Comparison of ENCODE assay signal across 20 cellular contexts in genomic region chr22:31611065-31611760, GRCh38. TPM values are rescaled to one million over a fixed set of nuclear protein-coding genes. Genes with fewer than 3 reads are reported as not detected.
DNase-seq lines count a peak whose midpoint lies in the region; ATAC-seq, FAIRE-seq and TF ChIP-seq lines count a peak whose summit lies in the region.
"Had no signal": no experiment of that assay in that cellular context is flagged by ENCODE, and none has a peak within 500 bp of the region (broad histone marks: within the 10 kb centered on the region; RNA-seq: fewer than 3 reads in every experiment).

No MANE protein-coding gene starts in this region.

- H3K36me3 Mint-ChIP-seq in chondrocyte (ENCODE audit: low read depth), result no peaks in the 10 kb centered on the region
- H3K36me3 Mint-ChIP-seq: brain had no signal

- no peak for ATAC-seq in omental fat pad (ENCODE audit: low FRiP score)
- ATAC-seq in HG02588 (IDR thresholded peaks at IDR 0.05; ENCODE audit: unreplicated experiment), result no peak
- ATAC-seq: naive thymus-derived CD8-positive, alpha-beta T cell had no signal

- no peak overlapping the region for H3K9ac ChIP-seq in kidney (ENCODE audit: low read length in 2 of 2)

- no peak for TF ChIP-seq POLR2A in spleen (IDR thresholded peaks at IDR 0.05)

- peaks cover under 1 to 8% of the 10 kb centered on the region in 2 donors for H3K36me3 ChIP-seq in kidney (ENCODE audit: control insufficient read depth in 1 of 2, insufficient read depth in 2 of 2, low read length in 2 of 2)
- H3K36me3 ChIP-seq in spleen, result peaks cover 0 to 89% (median 30%) of the 10 kb centered on the region in 6 donors
- H3K36me3 ChIP-seq: prostate gland had no signal

- H3K27ac ChIP-seq in kidney (ENCODE audit: low read depth in 2 of 2, low read length in 2 of 2) (no peak overlapping the region), spleen (peak overlapping the region in 4 of 8 donors; percentile 41 to 55 (median 46))
- H3K27ac ChIP-seq: prostate gland, stomach had no signal

- peak; percentile 54 for DNase-seq in activated effector memory CD4-positive, alpha-beta T cell treated with anti-CD3 and anti-CD28 coated beads, Interleukin-2, amount 50 U/mL, for 16 hours
- no peak for DNase-seq in activated effector memory CD4-positive, alpha-beta T cell treated with Interleukin-2 at 50 U/mL for 16 hours
- DNase-seq in chondrocyte (ENCODE audit: low spot score) (peak; percentile 87), kidney (peak; percentile 76), spleen (peak; percentile 76), omental fat pad (ENCODE audit: low spot score) (no peak), EL (no peak)
- DNase-seq: ACHN; activated CD4-positive, CD25-positive, alpha-beta regulatory T cell; CD8-positive, alpha-beta memory T cell; hypothalamus; NCI-H82; stimulated activated CD4-positive, alpha-beta T cell treated with anti-CD3 and anti-CD28 coated beads, Interleukin-15, amount 100 ng/mL, for 24 hours; stomach had no signal

- H3K4me1 ChIP-seq in kidney (ENCODE audit: control insufficient read depth in 1 of 2, insufficient read depth in 1 of 2, low read depth in 1 of 2, low read length in 2 of 2), result no peaks in the 10 kb centered on the region
- peaks cover 22 to 54% (median 42%) of the 10 kb centered on the region in 6 donors for H3K4me1 ChIP-seq in spleen
- H3K4me1 ChIP-seq: prostate gland had no signal

- no peaks in the 10 kb centered on the region for H3K9me3 Mint-ChIP-seq in chondrocyte (ENCODE audit: low read depth)
- H3K9me3 Mint-ChIP-seq: activated naive CD4-positive, alpha-beta T cell treated with anti-CD3 and anti-CD28 coated beads, Interleukin-2, amount 50 U/mL, for 24 hours; brain; CD8-positive, alpha-beta memory T cell; IgD-negative memory B cell; naive thymus-derived CD8-positive, alpha-beta T cell had no signal

- H3K27me3 ChIP-seq in spleen (replicated peaks in 1 of 7), result no peaks in the 10 kb centered on the region
- H3K27me3 ChIP-seq: stomach had no signal

- 56 to 72% (median 67%) methylated on average over 9 to 16 of the region's 16 CpGs for WGBS in spleen, 5 donors

- H3K27ac Mint-ChIP-seq in chondrocyte (ENCODE audit: unreplicated experiment), result no peak overlapping the region
- H3K27ac Mint-ChIP-seq: activated naive CD4-positive, alpha-beta T cell treated with anti-CD3 and anti-CD28 coated beads, Interleukin-2, amount 50 U/mL, for 24 hours had no signal

- H3K9me3 ChIP-seq in kidney (ENCODE audit: control insufficient read depth in 1 of 2, low read length in 2 of 2) (no peaks in the 10 kb centered on the region), spleen (no peaks in the 10 kb centered on the region)
- H3K9me3 ChIP-seq: prostate gland, stomach had no signal

- FAIRE-seq in kidney (lab: Jason Lieb, UNC), result no peak

- H3K4me1 Mint-ChIP-seq in chondrocyte (ENCODE audit: low read depth), result peaks cover 4% of the 10 kb centered on the region

- intact Hi-C loops in kidney (cut with DNase I) (no loop called here), spleen (cut with DNase I; ENCODE audit: low total_unique reads) (no loop called here)

- H3K4me3 Mint-ChIP-seq in chondrocyte (ENCODE audit: unreplicated experiment), result no peak overlapping the region
- H3K4me3 Mint-ChIP-seq: activated naive CD4-positive, alpha-beta T cell treated with anti-CD3 and anti-CD28 coated beads, Interleukin-2, amount 50 U/mL, for 24 hours; brain; CD8-positive, alpha-beta memory T cell; IgD-negative memory B cell had no signal

- no peak for TF ChIP-seq CTCF in chondrocyte (IDR thresholded peaks at IDR 0.05)
- no peak for TF ChIP-seq CTCF in kidney (IDR thresholded peaks at IDR 0.05; ENCODE audit: borderline replicate concordance, extremely low read depth, insufficient read depth)
- peak in 3 of 11 experiments; percentile 13 to 38 (median 27) for TF ChIP-seq CTCF in spleen (IDR thresholded peaks at IDR 0.05 in 8 of 11, conservative IDR thresholded peaks at IDR 0.05 in 3 of 11)
- TF ChIP-seq CTCF in omental fat pad (IDR thresholded peaks at IDR 0.05), result no peak

- no peaks in the 10 kb centered on the region for H3K27me3 Mint-ChIP-seq in chondrocyte (ENCODE audit: low read depth)
- H3K27me3 Mint-ChIP-seq: activated naive CD4-positive, alpha-beta T cell treated with anti-CD3 and anti-CD28 coated beads, Interleukin-2, amount 50 U/mL, for 24 hours; IgD-negative memory B cell; naive thymus-derived CD8-positive, alpha-beta T cell had no signal

- H3K4me3 ChIP-seq in kidney (ENCODE audit: low read length in 2 of 2) (no peak overlapping the region), spleen (no peak overlapping the region)
- H3K4me3 ChIP-seq: prostate gland, stomach had no signal

RNA-seq across cellular contexts. Expression of gene PISD, which starts 50.8 kb away (rescaled TPM):
- total RNA-seq in chondrocyte (28.6 to 32.8 TPM (median 28.9 TPM) in 3 replicates), kidney (64.9 TPM), spleen (100 to 1,000 TPM in 2 of 7 donors, 10 to 100 TPM in 5; 52.6 to 108 (median 83.0) TPM), omental fat pad (100 to 1,000 TPM in 3 of 4 donors, 10 to 100 TPM in 1; 55.2 to 165 (median 122) TPM)
- polyA plus RNA-seq in kidney (ENCODE audit: insufficient read depth, low read depth, low replicate concordance) (27.3 TPM), spleen (10 to 100 TPM; 27.6 to 41.7 (median 32.1) TPM)

Comparison
In these comparisons a context has a peak if more than half of its experiments do, and no peak if none do; other contexts are left out.
1. DNase-seq: peak in activated effector memory CD4-positive, alpha-beta T cell treated with anti-CD3 and anti-CD28 coated beads, Interleukin-2, amount 50 U/mL, for 16 hours (single experiment), chondrocyte (single experiment), kidney (single experiment) and spleen (single experiment); none in activated effector memory CD4-positive, alpha-beta T cell treated with Interleukin-2 at 50 U/mL for 16 hours (single experiment), omental fat pad (single experiment) and EL (single experiment).